Comparison of ENCODE assay signal across 8 cellular contexts in the genomic region with DNA sequence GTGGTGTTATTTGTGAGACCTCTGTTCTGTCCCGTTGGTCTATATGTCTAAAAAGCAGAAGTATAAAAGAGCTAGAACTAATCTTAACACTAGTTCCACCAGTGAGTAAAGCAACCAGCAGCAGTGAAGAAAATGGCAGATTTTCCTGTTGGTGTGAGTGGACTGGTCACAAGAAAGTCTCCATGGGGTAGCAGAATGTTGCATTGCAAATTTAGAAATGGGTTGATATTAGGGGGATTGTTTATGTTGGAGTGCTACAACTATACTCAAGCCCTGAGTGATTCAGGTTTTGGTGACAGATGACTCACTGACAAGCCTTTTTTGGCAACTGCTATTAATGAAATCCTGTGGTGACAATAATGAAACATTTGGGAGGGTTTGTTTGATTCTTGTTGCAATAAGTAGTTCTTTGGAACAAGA. TPM values are rescaled to one million over a fixed set of nuclear protein-coding genes. Genes with fewer than 3 reads are reported as not detected.
DNase-seq lines count a peak whose midpoint lies in the region; ATAC-seq and TF ChIP-seq lines count a peak whose summit lies in the region.

No MANE protein-coding gene starts in this region.

- ATAC-seq in CD4-positive, alpha-beta T cell (ENCODE audit: poor library complexity) = no peak
- peak; percentile 64 for ATAC-seq in GM21367 (IDR thresholded peaks at IDR 0.05; ENCODE audit: unreplicated experiment)
- ATAC-seq in activated naive CD8-positive, alpha-beta T cell treated with anti-CD3 and anti-CD28 coated beads, Interleukin-2, amount 50 U/mL, for 24 hours = no peak
- ATAC-seq in naive B cell (ENCODE audit: low read depth in 2 of 2) = peak; percentile 44 to 47

- no peaks in the 10 kb centered on the region for H3K9me3 Mint-ChIP-seq in CD4-positive, alpha-beta T cell
- no peaks in the 10 kb centered on the region for H3K9me3 Mint-ChIP-seq in activated naive CD8-positive, alpha-beta T cell treated with anti-CD3 and anti-CD28 coated beads, Interleukin-2, amount 50 U/mL, for 24 hours
- no peaks in the 10 kb centered on the region for H3K9me3 Mint-ChIP-seq in naive B cell

- POLR2A ChIA-PET in CD4-positive, alpha-beta T cell (lab: Charles Lee) = no interaction called here

- intact Hi-C loops in CD4-positive, alpha-beta T cell (cut with DNase I, micrococcal nuclease) = no loop called here

- no peaks in the 10 kb centered on the region for H3K27me3 Mint-ChIP-seq in CD4-positive, alpha-beta T cell
- no peaks in the 10 kb centered on the region for H3K27me3 Mint-ChIP-seq in activated naive CD8-positive, alpha-beta T cell treated with anti-CD3 and anti-CD28 coated beads, Interleukin-2, amount 50 U/mL, for 24 hours
- H3K27me3 Mint-ChIP-seq in naive B cell = no peaks in the 10 kb centered on the region

- no peak for TF ChIP-seq CTCF in CD4-positive, alpha-beta T cell (IDR thresholded peaks at IDR 0.05)

- peaks cover 60% of the 10 kb centered on the region for H3K4me1 Mint-ChIP-seq in CD4-positive, alpha-beta T cell (ENCODE audit: low read depth)
- H3K4me1 Mint-ChIP-seq in activated naive CD8-positive, alpha-beta T cell treated with anti-CD3 and anti-CD28 coated beads, Interleukin-2, amount 50 U/mL, for 24 hours = peaks cover 83% of the 10 kb centered on the region
- H3K4me1 Mint-ChIP-seq in naive B cell = peaks cover 25 to 63% (median 39%) of the 10 kb centered on the region in 3 donors

- no peak for DNase-seq in CD4-positive, alpha-beta T cell
- no peak for DNase-seq in activated naive CD8-positive, alpha-beta T cell treated with anti-CD3 and anti-CD28 coated beads, Interleukin-2, amount 50 U/mL, for 24 hours
- DNase-seq in naive B cell = no peak
- no peak for DNase-seq in DMS153 (lab: John Stamatoyannopoulos, UW)
- DNase-seq in COR-L47 (lab: John Stamatoyannopoulos, UW) = no peak
- no peak for DNase-seq in DMS79 (lab: John Stamatoyannopoulos, UW)

- no peak overlapping the region for H3K4me3 ChIP-seq in HUES48 (ENCODE audit: low read depth, low read length)

- H3K27ac Mint-ChIP-seq in CD4-positive, alpha-beta T cell = peak overlapping the region; percentile 19
- peak overlapping the region; percentile 99 for H3K27ac Mint-ChIP-seq in activated naive CD8-positive, alpha-beta T cell treated with anti-CD3 and anti-CD28 coated beads, Interleukin-2, amount 50 U/mL, for 24 hours
- peak overlapping the region in 1 of 6 donors; percentile 61 for H3K27ac Mint-ChIP-seq in naive B cell

- H3K4me3 Mint-ChIP-seq in CD4-positive, alpha-beta T cell = peak overlapping the region; percentile 34
- H3K4me3 Mint-ChIP-seq in activated naive CD8-positive, alpha-beta T cell treated with anti-CD3 and anti-CD28 coated beads, Interleukin-2, amount 50 U/mL, for 24 hours = peak overlapping the region; percentile 61
- H3K4me3 Mint-ChIP-seq in naive B cell = peak overlapping the region in 5 of 8 donors; percentile 8 to 72 (median 34)

- 0 out of 2 replicates have a peak, but pooled peaks cover 5% of the 10 kb centered on the region for H3K36me3 ChIP-seq in HUES48 (ENCODE audit: control insufficient read depth, insufficient read depth, low read length)

- H3K27ac ChIP-seq in CD4-positive, alpha-beta T cell (ENCODE audit: low read depth, low read length) = no peak overlapping the region
- peak overlapping the region; percentile 20 for H3K27ac ChIP-seq in HUES48 (ENCODE audit: low read depth, low read length)

- peaks cover 34% of the 10 kb centered on the region for H3K36me3 Mint-ChIP-seq in CD4-positive, alpha-beta T cell (ENCODE audit: low read depth)
- peaks cover 37% of the 10 kb centered on the region for H3K36me3 Mint-ChIP-seq in activated naive CD8-positive, alpha-beta T cell treated with anti-CD3 and anti-CD28 coated beads, Interleukin-2, amount 50 U/mL, for 24 hours (ENCODE audit: low read depth)
- H3K36me3 Mint-ChIP-seq in naive B cell = no peaks in the 10 kb centered on the region

- CTCF ChIA-PET in CD4-positive, alpha-beta T cell (lab: Charles Lee) = no interaction called here

- peaks cover 17% of the 10 kb centered on the region for H3K4me1 ChIP-seq in HUES48 (ENCODE audit: control insufficient read depth, insufficient read depth, low read length)

- H3K27me3 ChIP-seq in CD4-positive, alpha-beta T cell (ENCODE audit: control insufficient read depth, insufficient read depth, low read length) = no peaks in the 10 kb centered on the region
- H3K27me3 ChIP-seq in HUES48 (ENCODE audit: control insufficient read depth, insufficient read depth, low read length) = no peaks in the 10 kb centered on the region

- H3K9me3 ChIP-seq in CD4-positive, alpha-beta T cell (ENCODE audit: control insufficient read depth, low read length) = no peaks in the 10 kb centered on the region
- no peaks in the 10 kb centered on the region for H3K9me3 ChIP-seq in HUES48 (ENCODE audit: control insufficient read depth, insufficient read depth, low read length)

- no peak overlapping the region for H3K9ac ChIP-seq in HUES48 (ENCODE audit: low read depth, low read length)

RNA-seq across cellular contexts. Expression of a gene that starts 5.6 kb away (rescaled TPM):
- 10 to 100 TPM; 23.3 to 25.4 TPM for total RNA-seq in CD4-positive, alpha-beta T cell
- polyA plus RNA-seq in naive B cell (ENCODE audit: low read depth in 6 of 6) = 10 to 100 TPM; 10.7 to 19.8 (median 15.8) TPM

RNA-seq across cellular contexts. Expression of a gene that starts 10.8 kb away (rescaled TPM):
- total RNA-seq in CD4-positive, alpha-beta T cell = 10 to 100 TPM; 28.2 to 28.7 TPM
- polyA plus RNA-seq in naive B cell (ENCODE audit: low read depth in 6 of 6) = 100 to 1,000 TPM; 106 to 178 (median 139) TPM

Comparison
In these comparisons a context has a peak if more than half of its experiments do, and no peak if none do; other contexts are left out.
1. ATAC-seq: peak in GM21367 (single experiment) and naive B cell (2 of 2); none in CD4-positive, alpha-beta T cell (single experiment) and activated naive CD8-positive, alpha-beta T cell treated with anti-CD3 and anti-CD28 coated beads, Interleukin-2, amount 50 U/mL, for 24 hours (single experiment).
2. Peak in every context shown above with its lines, with median percentiles within 50 percentile points of each other: H3K4me3 Mint-ChIP-seq.